In the genomic region with DNA sequence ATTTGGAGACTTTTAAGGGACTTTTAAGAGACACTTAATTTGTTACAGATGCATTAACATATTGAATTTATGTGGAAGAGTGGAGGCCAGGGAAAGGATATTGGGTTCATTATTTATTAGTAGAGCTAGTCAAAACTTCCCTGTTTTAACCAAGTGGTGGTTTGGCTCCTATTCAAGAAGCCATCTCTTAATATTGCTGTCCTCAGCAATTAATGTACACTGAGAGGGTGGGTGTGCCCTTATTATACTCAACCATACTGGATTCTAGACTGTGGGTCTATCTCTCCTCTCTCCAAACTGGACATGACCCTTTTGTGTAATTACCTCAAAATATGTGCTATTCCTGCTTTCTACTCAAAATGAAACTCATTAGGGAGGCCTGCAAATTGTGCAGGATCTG, we compare ENCODE assay signal across 26 cellular contexts.
"Had no signal": no experiment of that assay in that cellular context is flagged by ENCODE, and none has a peak within 500 bp of the region (broad histone marks: within the 10 kb centered on the region; RNA-seq: fewer than 3 reads in every experiment).

No MANE protein-coding gene starts in this region.

- H3K4me3 ChIP-seq: colonic mucosa, esophagus squamous epithelium, gastrocnemius medialis, heart right ventricle, left lung, lower lobe of right lung, mucosa of descending colon had no signal

- H3K36me3 ChIP-seq: colonic mucosa, esophagus squamous epithelium, gastrocnemius medialis, heart right ventricle, left lung, lower lobe of right lung had no signal

- FAIRE-seq: endometrium, islet of Langerhans, keratinocyte had no signal

- DNase-seq: colonic mucosa; cortex of kidney; effector CD8-positive, alpha-beta T cell; effector memory CD8-positive, alpha-beta T cell; endodermal cell; erythroblast; esophagus squamous epithelium; foreskin fibroblast; foreskin melanocyte; gastrocnemius medialis; glutamatergic neuron; head of caudate nucleus; heart right ventricle; hippocampal formation; left cardiac atrium; left lung; left ventricle myocardium superior; lower lobe of right lung; mesenchymal stem cell; mucosa of descending colon; naive B cell had no signal

- H3K27me3 ChIP-seq: colonic mucosa, esophagus squamous epithelium, gastrocnemius medialis, heart right ventricle, left lung had no signal

- H3K9me3 ChIP-seq: colonic mucosa, esophagus squamous epithelium, gastrocnemius medialis, heart right ventricle, left lung, lower lobe of right lung, mucosa of descending colon had no signal

- H3K27ac ChIP-seq: colonic mucosa, epithelial cell of prostate, esophagus squamous epithelium, gastrocnemius medialis, heart right ventricle, left lung, lower lobe of right lung had no signal

- H3K4me1 ChIP-seq: colonic mucosa, esophagus squamous epithelium, gastrocnemius medialis, left lung, lower lobe of right lung had no signal

- ATAC-seq: effector memory CD8-positive, alpha-beta T cell; esophagus mucosa; gastrocnemius medialis; heart right ventricle; left cardiac atrium; left lung; left ventricle myocardium superior; lower lobe of right lung; mucosa of descending colon had no signal
